In genomic region chr7:100887955-100888481, GRCh38 we compare ENCODE assay signal across 8 cellular contexts. TPM values are rescaled to one million over a fixed set of nuclear protein-coding genes. Genes with fewer than 3 reads are reported as not detected.
DNase-seq lines count a peak whose midpoint lies in the region; ATAC-seq, FAIRE-seq and TF ChIP-seq lines count a peak whose summit lies in the region.

No MANE protein-coding gene starts in this region.

- H3K27me3 Mint-ChIP-seq in naive B cell = peaks cover 9 to 31% (median 31%) of the 10 kb centered on the region in 3 donors

- DNase-seq in AG10803 (ENCODE audit: low read depth) (no peak), H7 (peak; percentile 60), GM12878 (ENCODE audit: low read depth, low spot score) (no peak), naive B cell (no peak), KG1 (lab: John Stamatoyannopoulos, UW) (no peak), NCI-H82 treated with DMSO at 0.1 percent for 48 hours (lab: John Stamatoyannopoulos, UW; ENCODE audit: unreplicated experiment) (no peak)

- RAD21 ChIA-PET in GM12878 (lab: Charles Lee; ENCODE audit: unreplicated experiment) = interaction anchor here (1.8 to 1.9 kb wide), 2 partner anchors 13 to 36 kb away, joined by 6 to 7 read pairs; partner anchors contain the start of genes SLC12A9 and SRRT

- H3K36me3 ChIP-seq in H7 (replicated peaks; ENCODE audit: control insufficient read depth, insufficient read depth, low read length) (peaks cover 41% of the 10 kb centered on the region), GM12878 (ENCODE audit: control insufficient read depth in 2 of 2, insufficient read depth in 2 of 2, low read length in 1 of 2) (peaks cover 26 to 46% of the 10 kb centered on the region in 2 experiments)

- TF ChIP-seq RAD21 in GM12878 (IDR thresholded peaks at IDR 0.05; ENCODE audit: insufficient read depth, low read depth, low read length) = no peak

- H3K27ac Mint-ChIP-seq in naive B cell = peak overlapping the region; percentile 84 to 98 (median 96)

- H3K36me3 Mint-ChIP-seq in naive B cell = peaks cover 13 to 50% of the 10 kb centered on the region in 2 donors

- H3K4me3 Mint-ChIP-seq in naive B cell = peak overlapping the region; percentile 86 to 95 (median 90)

- H3K27ac ChIP-seq in GM12878 (ENCODE audit: control insufficient read depth, insufficient read depth) = peak overlapping the region; percentile 66

- no peak for TF ChIP-seq POLR2A in GM12878 (IDR thresholded peaks at IDR 0.05; ENCODE audit: low read depth, low read length)

- H2AFZ ChIP-seq in GM12878 (ENCODE audit: control insufficient read depth, low read depth, low read length) = no peak overlapping the region

- no peak for TF ChIP-seq CTCF in AG10803 (conservative IDR thresholded peaks at IDR 0.05; ENCODE audit: low read length)
- no peak for TF ChIP-seq CTCF in GM12878 (IDR thresholded peaks at IDR 0.05 in 2 of 3, conservative IDR thresholded peaks at IDR 0.05 in 1 of 3; ENCODE audit: control insufficient read depth in 2 of 3, extremely low read depth in 1 of 3, insufficient read depth in 1 of 3, low read depth in 3 of 3, low read length in 3 of 3)

- H3K4me3 ChIP-seq in AG10803 (ENCODE audit: low read length) = peak overlapping the region; percentile 74
- H3K4me3 ChIP-seq in H7 (ENCODE audit: insufficient read depth, low read depth, low read length) = peak overlapping the region; percentile 91; the same call in 1 of the 2 replicates
- H3K4me3 ChIP-seq in GM12878 = peak overlapping the region; percentile 87

- TF ChIP-seq EP300 in GM12878 (IDR thresholded peaks at IDR 0.05; ENCODE audit: borderline replicate concordance in 1 of 2, control insufficient read depth in 1 of 2, low read depth in 2 of 2, low read length in 2 of 2) = no peak

- no peaks in the 10 kb centered on the region for H4K20me1 ChIP-seq in GM12878 (ENCODE audit: control insufficient read depth, insufficient read depth)

- H3K27me3 ChIP-seq in H7 (ENCODE audit: control insufficient read depth, insufficient read depth, low read length) (no peaks in the 10 kb centered on the region), GM12878 (replicated peaks in 1 of 2; ENCODE audit: control insufficient read depth in 2 of 2, insufficient read depth in 2 of 2, low read length in 1 of 2) (no peaks in the 10 kb centered on the region)

- SMC1A ChIA-PET in GM12878 (lab: Charles Lee; ENCODE audit: uncharacterized antibody, unreplicated experiment) = interaction anchor here (1.1 to 4.4 kb wide), 4 partner anchors 10 to 197 kb away, joined by 3 to 33 read pairs (median 10); partner anchors contain the start of genes SLC12A9 and TRIM56

- no peak for FAIRE-seq in GM12878 (lab: Jason Lieb, UNC)

- intact Hi-C loops in GM12878 (cut with micrococcal nuclease; ENCODE audit: unreplicated experiment) = no loop called here

- H3K4me2 ChIP-seq in GM12878 (ENCODE audit: control insufficient read depth, insufficient read depth) = peak overlapping the region; percentile 94

- peaks cover 18% of the 10 kb centered on the region for H3K79me2 ChIP-seq in GM12878 (ENCODE audit: control insufficient read depth, insufficient read depth, low read length)

- in situ Hi-C loops in GM12878 (cut with MboI) = no loop called here

- peaks cover 30% of the 10 kb centered on the region for H3K4me1 ChIP-seq in GM12878 (ENCODE audit: control insufficient read depth, insufficient read depth, low read length)

- peaks cover 0 to 2% (median 0%) of the 10 kb centered on the region in 7 donors for H3K9me3 Mint-ChIP-seq in naive B cell

- WGBS in GM12878 (ENCODE audit: insufficient coverage, insufficient replicate concordance, low lambda C conversion rate, missing lambda C conversion rate) = 31% methylated on average over 12 of the region's 13 CpGs

- H3K9ac ChIP-seq in GM12878 (ENCODE audit: control insufficient read depth, insufficient read depth, low read length) = peak overlapping the region; percentile 83

- POLR2A ChIA-PET in GM12878 (lab: Charles Lee) = interaction anchor here (0.7 to 6.7 kb wide), 3 partner anchors 12 to 87 kb away, joined by 3 to 131 read pairs (median 4); partner anchors contain the start of genes SLC12A9 and SRRT

- TSS peak; percentile 85 for BruUV-seq in GM12878 (replicated peaks; lab: Mats Ljungman, UMichigan)

- ATAC-seq in GM12878 (no peak), naive B cell (ENCODE audit: low read depth in 2 of 2) (no peak), GM18520 (IDR thresholded peaks at IDR 0.05; ENCODE audit: unreplicated experiment) (no peak), HG03469 (IDR thresholded peaks at IDR 0.05; ENCODE audit: unreplicated experiment) (no peak)

- no peaks in the 10 kb centered on the region for H3K9me3 ChIP-seq in GM12878 (replicated peaks; ENCODE audit: control insufficient read depth, insufficient read depth, low read length)

- CTCF ChIA-PET in GM12878 (lab: Yijun Ruan, JAX) = interaction anchor here (0.8 to 1.2 kb wide), 3 partner anchors 10 to 88 kb away, joined by 3 to 7 read pairs (median 3); partner anchors contain the start of gene SLC12A9

- H3K4me1 Mint-ChIP-seq in naive B cell = peaks cover 62 to 73% (median 68%) of the 10 kb centered on the region in 3 donors

RNA-seq across cellular contexts. Expression of gene UFSP1, which starts 1.5 kb away (rescaled TPM):
- 7.7 and 12.2 TPM in 2 replicates for total RNA-seq in H7 (2014; rRNA removed; shearing (Covaris generic))
- 5.4 and 5.8 TPM in 2 replicates for total RNA-seq in GM12878 (2013; cell fraction: nucleolus; rRNA removed)
- 10.6 and 10.8 TPM in 2 replicates for total RNA-seq in GM12878 (2014; rRNA removed)
- total RNA-seq in GM12878 (2014; rRNA removed; fragmentation: Illumina TruSeq; extraction: Trizol) = 1.3 and 1.6 TPM in 2 replicates
- 4.7 and 5.6 TPM in 2 replicates for total RNA-seq in GM12878 (2021)
- polyA plus RNA-seq in GM12878 (2011; ENCODE audit: low read depth) = not detected
- polyA plus RNA-seq in GM12878 (2011; rRNA removed) = 0.20 and 0.96 TPM in 2 replicates
- 0.43 and 1.2 TPM in 2 replicates for polyA plus RNA-seq in GM12878 (2011; cell fraction: cytosol; rRNA removed)
- 1.9 and 2.5 TPM in 2 replicates for polyA plus RNA-seq in GM12878 (2011; cell fraction: nucleus; rRNA removed)
- 1.0 and 1.2 TPM in 2 replicates for polyA plus RNA-seq in GM12878 (2012)
- polyA plus RNA-seq in GM12878 (2014; fragmentation: Illumina TruSeq; extraction: Trizol) = 0.48 and 0.75 TPM in 2 replicates
- under 1 TPM; 0.14 to 0.57 TPM for polyA plus RNA-seq in GM12878 (2014; fragmentation: Nextera tagmentation; extraction: Ambion mirVana)
- 7.2 and 9.7 TPM in 2 replicates for polyA plus RNA-seq in GM12878 (2014; rRNA removed)
- 1 to 10 TPM; 4.0 to 4.6 TPM for polyA plus RNA-seq in GM12878 (2016; fragmentation: Nextera tagmentation; extraction: Ambion mirVana)
- 1.8 and 2.0 TPM in 2 replicates for polyA minus RNA-seq in GM12878 (2011; rRNA and poly(A)+ RNA removed)
- polyA minus RNA-seq in GM12878 (2011; cell fraction: cytosol; rRNA and poly(A)+ RNA removed) = 1.2 TPM in 1 of 2 replicates, not detected in the other
- polyA minus RNA-seq in GM12878 (2011; cell fraction: nucleus; rRNA and poly(A)+ RNA removed) = 5.0 and 8.5 TPM in 2 replicates
- polyA plus RNA-seq in naive B cell (ENCODE audit: low read depth in 6 of 6) = 1 to 10 TPM in 3 of 6 donors, under 1 TPM in 2, not detected in 1; 0.34 to 2.5 (median 1.7) TPM

RNA-seq across cellular contexts. Expression of gene ACHE, which starts 7.7 kb away (rescaled TPM):
- total RNA-seq in H7 (2014; rRNA removed; shearing (Covaris generic)) = 17.3 and 19.2 TPM in 2 replicates
- total RNA-seq in GM12878 (2013; cell fraction: nucleolus; rRNA removed) = 7.2 and 9.2 TPM in 2 replicates
- 1.5 and 1.9 TPM in 2 replicates for total RNA-seq in GM12878 (2014; rRNA removed)
- 0.72 and 0.74 TPM in 2 replicates for total RNA-seq in GM12878 (2014; rRNA removed; fragmentation: Illumina TruSeq; extraction: Trizol)
- total RNA-seq in GM12878 (2021) = 5.0 and 5.1 TPM in 2 replicates
- polyA plus RNA-seq in GM12878 (2011; ENCODE audit: low read depth) = 0.52 TPM
- polyA plus RNA-seq in GM12878 (2011; rRNA removed) = 0.97 and 2.3 TPM in 2 replicates
- polyA plus RNA-seq in GM12878 (2011; cell fraction: cytosol; rRNA removed) = 1.5 and 2.4 TPM in 2 replicates
- 18.9 and 19.2 TPM in 2 replicates for polyA plus RNA-seq in GM12878 (2011; cell fraction: nucleus; rRNA removed)
- polyA plus RNA-seq in GM12878 (2012) = 2.8 and 3.2 TPM in 2 replicates
- polyA plus RNA-seq in GM12878 (2014; fragmentation: Illumina TruSeq; extraction: Trizol) = 0.21 and 0.69 TPM in 2 replicates
- polyA plus RNA-seq in GM12878 (2014; fragmentation: Nextera tagmentation; extraction: Ambion mirVana) = under 1 TPM in 1 of 2 experiments, not detected in 1; 0.07 TPM
- 4.5 and 6.7 TPM in 2 replicates for polyA plus RNA-seq in GM12878 (2014; rRNA removed)
- 1 to 10 TPM; 2.3 to 2.5 TPM for polyA plus RNA-seq in GM12878 (2016; fragmentation: Nextera tagmentation; extraction: Ambion mirVana)
- polyA minus RNA-seq in GM12878 (2011; rRNA and poly(A)+ RNA removed) = 0.59 and 1.2 TPM in 2 replicates
- polyA minus RNA-seq in GM12878 (2011; cell fraction: cytosol; rRNA and poly(A)+ RNA removed) = 0.42 and 1.5 TPM in 2 replicates
- polyA minus RNA-seq in GM12878 (2011; cell fraction: nucleus; rRNA and poly(A)+ RNA removed) = 2.3 and 3.5 TPM in 2 replicates
- under 1 TPM in 2 of 6 donors, not detected in 4; 0.55 to 0.92 TPM for polyA plus RNA-seq in naive B cell (ENCODE audit: low read depth in 6 of 6)

RNA-seq across cellular contexts. Expression of gene SRRT, which starts 13.1 kb away (rescaled TPM):
- total RNA-seq in H7 (2014; rRNA removed; shearing (Covaris generic)) = 82.8 and 101 TPM in 2 replicates
- 86.6 and 97.1 TPM in 2 replicates for total RNA-seq in GM12878 (2013; cell fraction: nucleolus; rRNA removed)
- total RNA-seq in GM12878 (2014; rRNA removed) (94.0 and 104 TPM in 2 replicates), GM12878 (2014; rRNA removed; fragmentation: Illumina TruSeq; extraction: Trizol) (58.3 and 67.6 TPM in 2 replicates), GM12878 (2021) (230 and 254 TPM in 2 replicates)
- 170 TPM for polyA plus RNA-seq in GM12878 (2011; ENCODE audit: low read depth)
- polyA plus RNA-seq in GM12878 (2011; rRNA removed) (24.2 and 43.9 TPM in 2 replicates), GM12878 (2014; fragmentation: Illumina TruSeq; extraction: Trizol) (69.0 and 120 TPM in 2 replicates), GM12878 (2014; fragmentation: Nextera tagmentation; extraction: Ambion mirVana) (10 to 100 TPM; 11.1 to 33.6 TPM), GM12878 (2014; rRNA removed) (119 and 148 TPM in 2 replicates), GM12878 (2016; fragmentation: Nextera tagmentation; extraction: Ambion mirVana) (100 to 1,000 TPM; 187 to 189 TPM), naive B cell (ENCODE audit: low read depth in 6 of 6) (10 to 100 TPM; 17.5 to 79.0 (median 46.0) TPM)
- 44.5 and 51.1 TPM in 2 replicates for polyA plus RNA-seq in GM12878 (2011; cell fraction: cytosol; rRNA removed)
- polyA plus RNA-seq in GM12878 (2011; cell fraction: nucleus; rRNA removed) = 387 and 494 TPM in 2 replicates
- polyA plus RNA-seq in GM12878 (2012) = 115 and 154 TPM in 2 replicates
- polyA minus RNA-seq in GM12878 (2011; rRNA and poly(A)+ RNA removed) = 31.1 and 33.8 TPM in 2 replicates
- polyA minus RNA-seq in GM12878 (2011; cell fraction: cytosol; rRNA and poly(A)+ RNA removed) = 38.4 and 40.6 TPM in 2 replicates
- 57.3 and 98.4 TPM in 2 replicates for polyA minus RNA-seq in GM12878 (2011; cell fraction: nucleus; rRNA and poly(A)+ RNA removed)

RNA-seq across cellular contexts. Expression of gene TRIP6, which starts 20.8 kb away (rescaled TPM):
- total RNA-seq in H7 (2014; rRNA removed; shearing (Covaris generic)) = 95.7 and 118 TPM in 2 replicates
- 23.7 and 24.0 TPM in 2 replicates for total RNA-seq in GM12878 (2013; cell fraction: nucleolus; rRNA removed)
- total RNA-seq in GM12878 (2014; rRNA removed) = 26.4 and 32.3 TPM in 2 replicates
- total RNA-seq in GM12878 (2014; rRNA removed; fragmentation: Illumina TruSeq; extraction: Trizol) = 15.4 and 16.2 TPM in 2 replicates
- total RNA-seq in GM12878 (2021) = 45.3 and 47.4 TPM in 2 replicates
- 10.0 TPM for polyA plus RNA-seq in GM12878 (2011; ENCODE audit: low read depth)
- 14.2 and 21.3 TPM in 2 replicates for polyA plus RNA-seq in GM12878 (2011; rRNA removed)
- polyA plus RNA-seq in GM12878 (2011; cell fraction: cytosol; rRNA removed) = 24.6 and 35.7 TPM in 2 replicates
- 37.9 and 42.2 TPM in 2 replicates for polyA plus RNA-seq in GM12878 (2011; cell fraction: nucleus; rRNA removed)
- polyA plus RNA-seq in GM12878 (2012) = 29.8 and 31.4 TPM in 2 replicates
- polyA plus RNA-seq in GM12878 (2014; fragmentation: Illumina TruSeq; extraction: Trizol) = 1.7 and 8.5 TPM in 2 replicates
- polyA plus RNA-seq in GM12878 (2014; fragmentation: Nextera tagmentation; extraction: Ambion mirVana) = 1 to 10 TPM; 2.5 to 7.1 TPM
- 36.6 and 40.3 TPM in 2 replicates for polyA plus RNA-seq in GM12878 (2014; rRNA removed)
- polyA plus RNA-seq in GM12878 (2016; fragmentation: Nextera tagmentation; extraction: Ambion mirVana) = 10 to 100 TPM; 29.7 to 36.5 TPM
- polyA minus RNA-seq in GM12878 (2011; rRNA and poly(A)+ RNA removed) = 12.7 and 22.8 TPM in 2 replicates
- polyA minus RNA-seq in GM12878 (2011; cell fraction: cytosol; rRNA and poly(A)+ RNA removed) = 7.1 and 9.1 TPM in 2 replicates
- polyA minus RNA-seq in GM12878 (2011; cell fraction: nucleus; rRNA and poly(A)+ RNA removed) = 12.3 and 19.0 TPM in 2 replicates
- polyA plus RNA-seq in naive B cell (ENCODE audit: low read depth in 6 of 6) = 1 to 10 TPM; 2.1 to 5.7 (median 3.4) TPM

RNA-seq across cellular contexts. Expression of gene SLC12A9, which starts 35.5 kb away (rescaled TPM):
- 21.9 and 27.9 TPM in 2 replicates for total RNA-seq in H7 (2014; rRNA removed; shearing (Covaris generic))
- total RNA-seq in GM12878 (2013; cell fraction: nucleolus; rRNA removed) = 21.5 and 26.6 TPM in 2 replicates
- 11.1 and 16.7 TPM in 2 replicates for total RNA-seq in GM12878 (2014; rRNA removed)
- total RNA-seq in GM12878 (2014; rRNA removed; fragmentation: Illumina TruSeq; extraction: Trizol) = 5.5 and 6.3 TPM in 2 replicates
- total RNA-seq in GM12878 (2021) = 16.5 and 18.5 TPM in 2 replicates
- 3.9 TPM for polyA plus RNA-seq in GM12878 (2011; ENCODE audit: low read depth)
- 8.6 and 15.3 TPM in 2 replicates for polyA plus RNA-seq in GM12878 (2011; rRNA removed)
- polyA plus RNA-seq in GM12878 (2011; cell fraction: cytosol; rRNA removed) = 14.5 and 20.6 TPM in 2 replicates
- polyA plus RNA-seq in GM12878 (2011; cell fraction: nucleus; rRNA removed) = 53.9 and 65.6 TPM in 2 replicates
- polyA plus RNA-seq in GM12878 (2012) = 11.3 and 13.5 TPM in 2 replicates
- 4.3 and 10.9 TPM in 2 replicates for polyA plus RNA-seq in GM12878 (2014; fragmentation: Illumina TruSeq; extraction: Trizol)
- polyA plus RNA-seq in GM12878 (2014; fragmentation: Nextera tagmentation; extraction: Ambion mirVana) = under 1 TPM; 0.24 to 0.35 TPM
- polyA plus RNA-seq in GM12878 (2014; rRNA removed) = 18.5 and 24.3 TPM in 2 replicates
- polyA plus RNA-seq in GM12878 (2016; fragmentation: Nextera tagmentation; extraction: Ambion mirVana) = 1 to 10 TPM; 5.0 to 7.8 TPM
- 7.6 and 16.3 TPM in 2 replicates for polyA minus RNA-seq in GM12878 (2011; rRNA and poly(A)+ RNA removed)
- 5.8 and 6.3 TPM in 2 replicates for polyA minus RNA-seq in GM12878 (2011; cell fraction: cytosol; rRNA and poly(A)+ RNA removed)
- polyA minus RNA-seq in GM12878 (2011; cell fraction: nucleus; rRNA and poly(A)+ RNA removed) = 7.0 and 10.4 TPM in 2 replicates
- 10 to 100 TPM in 4 of 6 donors, 1 to 10 TPM in 2; 7.8 to 13.1 (median 11.5) TPM for polyA plus RNA-seq in naive B cell (ENCODE audit: low read depth in 6 of 6)
